In the genomic region with DNA sequence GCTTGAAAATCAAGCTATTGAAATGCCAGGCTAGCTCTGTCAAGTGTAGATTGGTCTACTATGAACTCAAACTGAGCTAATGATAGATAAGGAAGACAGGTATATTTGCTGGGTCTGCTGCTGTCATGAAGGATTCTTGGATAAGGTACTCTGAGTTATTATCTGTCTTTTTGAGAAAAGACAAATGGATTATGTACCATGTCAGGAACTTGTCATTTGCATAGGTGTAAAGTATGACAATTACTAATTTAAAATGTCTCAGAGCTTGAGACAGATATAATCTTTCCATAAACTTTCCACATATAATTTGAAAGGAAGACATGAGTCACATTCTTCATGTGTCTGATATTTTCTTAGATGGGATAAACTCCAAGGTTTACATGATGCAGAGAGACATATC, we compare ENCODE assay signal across 8 cellular contexts.
"Had no signal": no experiment of that assay in that cellular context is flagged by ENCODE, and none has a peak within 500 bp of the region (broad histone marks: within the 10 kb centered on the region; RNA-seq: fewer than 3 reads in every experiment).

No MANE protein-coding gene starts in this region.

- FAIRE-seq: G401.6, GM12878, GM12891, GM12892, GM18507, GM19239 had no signal

- H3K4me3 ChIP-seq: GM12878 had no signal

- DNase-seq: GDM1, GF-D8 had no signal
